1 cellular context compared by ENCODE assay signal in the genomic region with DNA sequence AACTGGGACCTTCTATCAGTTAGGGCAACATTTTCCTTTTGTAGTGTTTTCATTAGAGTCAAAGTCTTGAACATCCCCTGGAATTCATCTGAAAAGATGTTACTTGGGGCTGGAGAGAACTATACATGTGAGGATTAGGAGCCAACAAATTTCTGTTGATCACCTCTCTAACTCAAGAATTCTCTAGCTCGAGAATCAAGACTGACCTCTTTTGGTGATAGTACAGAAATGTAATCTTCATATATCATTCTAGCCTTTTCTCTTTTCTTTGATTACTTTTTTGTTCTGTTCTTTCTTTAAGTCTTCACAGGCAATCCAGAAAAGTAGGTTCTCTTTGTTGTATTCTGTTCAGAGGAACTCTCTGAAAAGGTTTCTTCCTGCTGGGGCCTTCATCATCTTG.
TF ChIP-seq lines count a peak whose summit lies in the region.

No MANE protein-coding gene starts in this region.

TF ChIP-seq in SK-N-SH treated with all-trans-retinoic acid at 6 μM for 48 hours, 23 proteins besides CTCF, POLR2A, EP300 and RAD21 (continued from another document):
- TF ChIP-seq, protein P1, sequence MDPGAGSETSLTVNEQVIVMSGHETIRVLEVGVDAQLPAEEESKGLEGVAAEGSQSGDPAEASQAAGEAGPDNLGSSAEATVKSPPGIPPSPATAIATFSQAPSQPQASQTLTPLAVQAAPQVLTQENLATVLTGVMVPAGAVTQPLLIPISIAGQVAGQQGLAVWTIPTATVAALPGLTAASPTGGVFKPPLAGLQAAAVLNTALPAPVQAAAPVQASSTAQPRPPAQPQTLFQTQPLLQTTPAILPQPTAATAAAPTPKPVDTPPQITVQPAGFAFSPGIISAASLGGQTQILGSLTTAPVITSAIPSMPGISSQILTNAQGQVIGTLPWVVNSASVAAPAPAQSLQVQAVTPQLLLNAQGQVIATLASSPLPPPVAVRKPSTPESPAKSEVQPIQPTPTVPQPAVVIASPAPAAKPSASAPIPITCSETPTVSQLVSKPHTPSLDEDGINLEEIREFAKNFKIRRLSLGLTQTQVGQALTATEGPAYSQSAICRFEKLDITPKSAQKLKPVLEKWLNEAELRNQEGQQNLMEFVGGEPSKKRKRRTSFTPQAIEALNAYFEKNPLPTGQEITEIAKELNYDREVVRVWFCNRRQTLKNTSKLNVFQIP (CRISPR knock-in tag; IDR thresholded peaks at IDR 0.05; ENCODE audit: borderline replicate concordance, low read depth), result no peak
- TF ChIP-seq SNAI2 (CRISPR knock-in tag; IDR thresholded peaks at IDR 0.05), result no peak
- TF ChIP-seq, protein P2, sequence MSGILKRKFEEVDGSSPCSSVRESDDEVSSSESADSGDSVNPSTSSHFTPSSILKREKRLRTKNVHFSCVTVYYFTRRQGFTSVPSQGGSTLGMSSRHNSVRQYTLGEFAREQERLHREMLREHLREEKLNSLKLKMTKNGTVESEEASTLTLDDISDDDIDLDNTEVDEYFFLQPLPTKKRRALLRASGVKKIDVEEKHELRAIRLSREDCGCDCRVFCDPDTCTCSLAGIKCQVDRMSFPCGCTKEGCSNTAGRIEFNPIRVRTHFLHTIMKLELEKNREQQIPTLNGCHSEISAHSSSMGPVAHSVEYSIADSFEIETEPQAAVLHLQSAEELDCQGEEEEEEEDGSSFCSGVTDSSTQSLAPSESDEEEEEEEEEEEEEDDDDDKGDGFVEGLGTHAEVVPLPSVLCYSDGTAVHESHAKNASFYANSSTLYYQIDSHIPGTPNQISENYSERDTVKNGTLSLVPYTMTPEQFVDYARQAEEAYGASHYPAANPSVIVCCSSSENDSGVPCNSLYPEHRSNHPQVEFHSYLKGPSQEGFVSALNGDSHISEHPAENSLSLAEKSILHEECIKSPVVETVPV (CRISPR knock-in tag; IDR thresholded peaks at IDR 0.05), result no peak
